In genomic region chr6:113375950-113376846, GRCh38 we compare ENCODE assay signal across 20 cellular contexts.
A peak's percentile ranks its signal among the peaks of the same experiment; 100 is the strongest.
DNase-seq lines count a peak whose midpoint lies in the region; FAIRE-seq and TF ChIP-seq lines count a peak whose summit lies in the region.
"Had no signal": no experiment of that assay in that cellular context is flagged by ENCODE, and none has a peak within 500 bp of the region (broad histone marks: within the 10 kb centered on the region; RNA-seq: fewer than 3 reads in every experiment).

No MANE protein-coding gene starts in this region.

- WGBS in lower leg skin, 2 donors, result 31 to 33% methylated on average over 7 of the region's 7 CpGs

- TF ChIP-seq CTCF in bronchial epithelial cell (IDR thresholded peaks at IDR 0.05; ENCODE audit: insufficient read depth, low read length, severe bottlenecking), result no peak
- TF ChIP-seq CTCF in lower leg skin (IDR thresholded peaks at IDR 0.05), result no peak

- H3K4me3 ChIP-seq in bronchial epithelial cell (ENCODE audit: low read depth, low read length), result no peak overlapping the region
- no peak overlapping the region for H3K4me3 ChIP-seq in lower leg skin (ENCODE audit: low read depth, poor library complexity, severe bottlenecking)
- H3K4me3 ChIP-seq: Peyer's patch, skin epidermis, tibial nerve had no signal

- no peaks in the 10 kb centered on the region for H3K27me3 ChIP-seq in bronchial epithelial cell (ENCODE audit: control insufficient read depth, insufficient read depth, low read length)
- H3K27me3 ChIP-seq: Peyer's patch, tibial nerve had no signal

- DNase-seq in A172 (ENCODE audit: low spot score) (peak; percentile 47), HT1080 (ENCODE audit: low read depth) (peak; percentile 51), bronchial epithelial cell (ENCODE audit: low read depth) (peak; percentile 63), left kidney (ENCODE audit: low read depth, low spot score) (peak; percentile 22), NCI-H187 treated with DMSO at 0.1 percent for 48 hours (lab: John Stamatoyannopoulos, UW) (no peak), lower leg skin (ENCODE audit: low spot score in 2 of 2) (no peak), GF-D8 (lab: John Stamatoyannopoulos, UW) (no peak), HuH-7 (ENCODE audit: low spot score) (no peak)
- DNase-seq: activated CD4-positive, alpha-beta memory T cell treated with anti-CD3 and anti-CD28 coated beads, Interleukin-2, amount 10 ng/mL, durations not matched to agents 7 days and 5 days; activated gamma-delta T cell treated with Interleukin-2 at 50 U/mL for 16 hours; AML-193; DMS79; H9; islet precursor cell; natural killer cell; NCI-H1048; NCI-H446 treated with DMSO at 0.1 percent for 48 hours; Peyer's patch had no signal

- intact Hi-C loops in lower leg skin (cut with DNase I; ENCODE audit: low total_unique reads), result no loop called here

- TF ChIP-seq POLR2A in lower leg skin (IDR thresholded peaks at IDR 0.05), result no peak

- no peak for FAIRE-seq in bronchial epithelial cell (lab: Jason Lieb, UNC)

- H3K36me3 ChIP-seq in bronchial epithelial cell (ENCODE audit: control insufficient read depth, insufficient read depth, low read length), result no peaks in the 10 kb centered on the region
- H3K36me3 ChIP-seq: Peyer's patch, tibial nerve had no signal

Comparison
In these comparisons a context has a peak if more than half of its experiments do, and no peak if none do; other contexts are left out.
1. DNase-seq: peak in A172 (single experiment), HT1080 (single experiment), bronchial epithelial cell (single experiment) and left kidney (single experiment); none in NCI-H187 treated with DMSO at 0.1 percent for 48 hours (single experiment), lower leg skin (0 of 2), GF-D8 (single experiment) and HuH-7 (single experiment).